In genomic region chr19:42284066-42284501, GRCh38 we compare ENCODE assay signal across 8 cellular contexts. TPM values are rescaled to one million over a fixed set of nuclear protein-coding genes. Genes with fewer than 3 reads are reported as not detected.
DNase-seq lines count a peak whose midpoint lies in the region; ATAC-seq and TF ChIP-seq lines count a peak whose summit lies in the region.

No MANE protein-coding gene starts in this region.

- H3K9me3 Mint-ChIP-seq in type B pancreatic cell, result no peaks in the 10 kb centered on the region

- H3K36me3 ChIP-seq in ES-I3 (ENCODE audit: insufficient read depth, low read length), result 0 out of 2 replicates have a peak, but pooled peaks cover 4% of the 10 kb centered on the region

- peak overlapping the region in 17 of 21 experiments; percentile 68 to 99 (median 89) for H3K27ac ChIP-seq in skin epidermis

- H3K36me3 Mint-ChIP-seq in type B pancreatic cell, result no peaks in the 10 kb centered on the region

- H3K27ac Mint-ChIP-seq in type B pancreatic cell, result no peak overlapping the region

- peak; percentile 31 for ATAC-seq in GM21528 (IDR thresholded peaks at IDR 0.05; ENCODE audit: low FRiP score, unreplicated experiment)

- H3K4me3 ChIP-seq in Jurkat, Clone E6-1 (ENCODE audit: low read length), result peak overlapping the region; percentile 24
- H3K4me3 ChIP-seq in skin epidermis, result peak overlapping the region in 6 of 7 experiments; percentile 17 to 66 (median 46)

- no peaks in the 10 kb centered on the region for H3K27me3 Mint-ChIP-seq in type B pancreatic cell

- no peak for TF ChIP-seq CTCF in type B pancreatic cell (conservative IDR thresholded peaks at IDR 0.05)

- H3K9me3 ChIP-seq in ES-I3 (ENCODE audit: control insufficient read depth, insufficient read depth, low read length), result no peaks in the 10 kb centered on the region

- H3K4me1 ChIP-seq in ES-I3 (ENCODE audit: insufficient read depth, low read length), result peaks cover 31% of the 10 kb centered on the region

- H3K9ac ChIP-seq in ES-I3 (ENCODE audit: low read depth, low read length), result peak overlapping the region; percentile 50

- no peak for DNase-seq in Jurkat, Clone E6-1 (ENCODE audit: low read depth, low spot score)
- DNase-seq in SK-N-DZ (ENCODE audit: low spot score) (peak; percentile 62), anterior cingulate cortex (lab: John Stamatoyannopoulos, UW) (peak in 52 of 58 donors; percentile 40 to 94 (median 80)), hippocampal formation (lab: John Stamatoyannopoulos, UW) (peak; percentile 71 to 82), type B pancreatic cell (ENCODE audit: extremely low spot score, unreplicated experiment) (no peak)

- no peak overlapping the region for H3K4me3 Mint-ChIP-seq in type B pancreatic cell

- peaks cover 20% of the 10 kb centered on the region for H3K4me1 Mint-ChIP-seq in type B pancreatic cell (ENCODE audit: unreplicated experiment)

RNA-seq across cellular contexts. Expression of gene CIC, which starts 15.0 kb away (rescaled TPM):
- 33.3 TPM for polyA plus RNA-seq in Jurkat, Clone E6-1 (2012; ENCODE audit: insufficient read depth, insufficient read length)
- 14.2 and 17.4 TPM in 2 replicates for polyA plus RNA-seq in SK-N-DZ (2014; cell fraction: cytosol; rRNA removed)
- 35.7 and 42.1 TPM in 2 replicates for polyA plus RNA-seq in SK-N-DZ (2014; cell fraction: nucleus; rRNA removed)
- total RNA-seq in type B pancreatic cell (ENCODE audit: low replicate concordance), result 44.8 and 70.3 TPM in 2 replicates

RNA-seq across cellular contexts. Expression of gene PRR19, which starts 17.8 kb away (rescaled TPM):
- polyA plus RNA-seq in Jurkat, Clone E6-1 (2012; ENCODE audit: insufficient read depth, insufficient read length), result 0.87 TPM
- 1.0 and 2.0 TPM in 2 replicates for polyA plus RNA-seq in SK-N-DZ (2014; cell fraction: cytosol; rRNA removed)
- 0.28 and 0.99 TPM in 2 replicates for polyA plus RNA-seq in SK-N-DZ (2014; cell fraction: nucleus; rRNA removed)
- total RNA-seq in type B pancreatic cell (ENCODE audit: low replicate concordance), result 2.2 and 2.4 TPM in 2 replicates

RNA-seq across cellular contexts. Expression of gene PAFAH1B3, which starts 18.3 kb away (rescaled TPM):
- 247 TPM for polyA plus RNA-seq in Jurkat, Clone E6-1 (2012; ENCODE audit: insufficient read depth, insufficient read length)
- polyA plus RNA-seq in SK-N-DZ (2014; cell fraction: cytosol; rRNA removed), result 242 and 265 TPM in 2 replicates
- 203 and 228 TPM in 2 replicates for polyA plus RNA-seq in SK-N-DZ (2014; cell fraction: nucleus; rRNA removed)
- 50.3 and 97.4 TPM in 2 replicates for total RNA-seq in type B pancreatic cell (ENCODE audit: low replicate concordance)

RNA-seq across cellular contexts. Expression of gene TMEM145, which starts 29.0 kb away (rescaled TPM):
- polyA plus RNA-seq in Jurkat, Clone E6-1 (2012; ENCODE audit: insufficient read depth, insufficient read length), result 2.8 TPM
- polyA plus RNA-seq in SK-N-DZ (2014; cell fraction: cytosol; rRNA removed), result 4.3 and 4.9 TPM in 2 replicates
- polyA plus RNA-seq in SK-N-DZ (2014; cell fraction: nucleus; rRNA removed), result 57.8 and 173 TPM in 2 replicates
- 0.88 and 3.6 TPM in 2 replicates for total RNA-seq in type B pancreatic cell (ENCODE audit: low replicate concordance)

RNA-seq across cellular contexts. Expression of gene ERF, which starts 29.2 kb away (rescaled TPM):
- 28.7 TPM for polyA plus RNA-seq in Jurkat, Clone E6-1 (2012; ENCODE audit: insufficient read depth, insufficient read length)
- 30.2 and 33.4 TPM in 2 replicates for polyA plus RNA-seq in SK-N-DZ (2014; cell fraction: cytosol; rRNA removed)
- 69.8 and 78.5 TPM in 2 replicates for polyA plus RNA-seq in SK-N-DZ (2014; cell fraction: nucleus; rRNA removed)
- total RNA-seq in type B pancreatic cell (ENCODE audit: low replicate concordance), result 54.9 and 78.9 TPM in 2 replicates

Comparison
In these comparisons a context has a peak if more than half of its experiments do, and no peak if none do; other contexts are left out.
1. DNase-seq: peak in SK-N-DZ (single experiment), anterior cingulate cortex (52 of 58) and hippocampal formation (2 of 2); none in Jurkat, Clone E6-1 (single experiment) and type B pancreatic cell (single experiment).